9 cellular contexts compared by ENCODE assay signal in the genomic region with DNA sequence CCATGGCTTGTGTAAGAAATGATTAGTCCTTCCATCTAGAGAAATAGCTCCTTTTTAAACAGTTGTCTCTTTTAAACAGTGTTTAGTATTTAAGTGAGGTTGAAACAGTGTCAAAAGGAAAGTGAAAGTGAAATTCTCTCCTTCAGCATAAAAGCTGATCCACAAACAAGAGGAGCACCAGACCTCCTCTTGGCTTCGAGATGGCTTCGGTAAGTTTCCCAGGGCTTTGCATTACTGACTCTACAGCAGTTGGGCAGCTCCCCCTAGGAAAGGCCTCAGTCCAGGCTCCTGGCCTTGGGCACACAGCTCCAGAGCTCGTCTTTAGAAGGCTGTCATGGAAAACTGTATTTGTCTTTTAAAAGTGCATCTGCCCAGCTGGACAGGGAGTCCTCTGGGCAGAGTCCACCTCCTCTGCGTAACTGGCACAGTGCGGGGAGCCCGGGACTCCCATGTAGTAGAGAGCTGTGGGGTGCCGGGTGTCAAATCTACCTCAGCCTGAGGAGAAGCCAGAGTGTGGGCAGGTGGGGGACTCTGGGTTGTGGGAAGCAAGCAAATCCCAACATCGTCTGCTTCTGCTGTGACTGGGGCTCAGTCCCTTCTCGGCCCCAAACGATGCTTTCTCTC. TPM values are rescaled to one million over a fixed set of nuclear protein-coding genes. Genes with fewer than 3 reads are reported as not detected.
A peak's percentile ranks its signal among the peaks of the same experiment; 100 is the strongest.
DNase-seq lines count a peak whose midpoint lies in the region; ATAC-seq, FAIRE-seq and TF ChIP-seq lines count a peak whose summit lies in the region.
"Had no signal": no experiment of that assay in that cellular context is flagged by ENCODE, and none has a peak within 500 bp of the region (broad histone marks: within the 10 kb centered on the region; RNA-seq: fewer than 3 reads in every experiment).

A gene with protein sequence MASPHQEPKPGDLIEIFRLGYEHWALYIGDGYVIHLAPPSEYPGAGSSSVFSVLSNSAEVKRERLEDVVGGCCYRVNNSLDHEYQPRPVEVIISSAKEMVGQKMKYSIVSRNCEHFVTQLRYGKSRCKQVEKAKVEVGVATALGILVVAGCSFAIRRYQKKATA (plus strand): TSS at position 140 of the 624 bp plus-strand sequence. CDS start 61 bp downstream, at position 201.

- H3K27ac ChIP-seq in psoas muscle, result peak within 1 kb of the TSS; percentile 79

- H3K4me1 ChIP-seq in psoas muscle, result peaks cover 19% of the 10 kb centered on the region

- H3K9me3 ChIP-seq in psoas muscle, result no peaks in the 10 kb centered on the region

- peak; percentile 28 for DNase-seq in SIG-M5 treated with dmso at 0.1 percent for 504 hours (lab: John Stamatoyannopoulos, UW; ENCODE audit: unreplicated experiment)
- DNase-seq in SIG-M5 (lab: John Stamatoyannopoulos, UW), result no peak
- peak; percentile 50 for DNase-seq in NCI-H2029 (lab: John Stamatoyannopoulos, UW)
- DNase-seq in amniotic epithelial cell (ENCODE audit: low read depth), result peak; percentile 73
- DNase-seq in left cardiac atrium, result peak; percentile 40
- peak in 1 of 2 donors; percentile 23 for DNase-seq in psoas muscle
- DNase-seq in RCC 7860 (ENCODE audit: low spot score), result no peak

- no peaks in the 10 kb centered on the region for H3K36me3 ChIP-seq in psoas muscle (ENCODE audit: insufficient read depth in 1 of 2, low read depth in 1 of 2)

- no peak for TF ChIP-seq CTCF in psoas muscle (IDR thresholded peaks at IDR 0.05)

- no peaks in the 10 kb centered on the region for H3K27me3 ChIP-seq in psoas muscle (ENCODE audit: insufficient read depth in 3 of 3, low read length in 2 of 3)

- peak within 1 kb of the TSS; percentile 66 for H3K4me3 ChIP-seq in psoas muscle

- ATAC-seq in left cardiac atrium, result peak; percentile 54 to 74
- ATAC-seq in psoas muscle, result peak; percentile 52 to 68 (median 61)
- ATAC-seq in GM19023 (IDR thresholded peaks at IDR 0.05; ENCODE audit: unreplicated experiment), result no peak

- no peak for FAIRE-seq in RCC 7860 (lab: Jason Lieb, UNC)
- FAIRE-seq: G401.6 had no signal

- intact Hi-C loops in left cardiac atrium (cut with DNase I) (no loop called here), psoas muscle (cut with DNase I) (loop anchor here in 1 of 2 donors (2.0 kb wide), 1 partner anchor 38 kb away; no protein-coding TSS in a partner anchor)

- WGBS in psoas muscle, 3 donors, result 3 to 13% (median 5%) methylated on average over 10 of the region's 10 CpGs

RNA-seq across cellular contexts. Expression of the gene that starts here (rescaled TPM):
- total RNA-seq in left cardiac atrium, result 10 to 100 TPM; 11.3 to 16.6 TPM
- total RNA-seq in psoas muscle, result 10 to 100 TPM in 1 of 4 donors, 1 to 10 TPM in 3; 6.9 to 12.2 (median 8.1) TPM
- polyA plus RNA-seq in psoas muscle, result 10 to 100 TPM in 1 of 3 donors, 1 to 10 TPM in 2; 4.3 to 12.2 (median 9.7) TPM

Comparison
In these comparisons a context has a peak if more than half of its experiments do, and no peak if none do; other contexts are left out.
1. DNase-seq: peak in SIG-M5 treated with dmso at 0.1 percent for 504 hours (single experiment), NCI-H2029 (single experiment), amniotic epithelial cell (single experiment) and left cardiac atrium (single experiment); none in SIG-M5 (single experiment) and RCC 7860 (single experiment).